Comparison of ENCODE assay signal across 1 cellular context in genomic region chr11:77821349-77821851, GRCh38.
A peak's percentile ranks its signal among the peaks of the same experiment; 100 is the strongest.
TF ChIP-seq lines count a peak whose summit lies in the region.

No MANE protein-coding gene starts in this region.

TF ChIP-seq in HepG2, 621 proteins besides CTCF, POLR2A, EP300 and RAD21 (continued from another document):
- TF ChIP-seq ZNF770 (CRISPR knock-in tag; IDR thresholded peaks at IDR 0.05), result 0 out of 2 replicates have a peak, but pooled peaks have one; percentile 13
- TF ChIP-seq, protein P1, sequence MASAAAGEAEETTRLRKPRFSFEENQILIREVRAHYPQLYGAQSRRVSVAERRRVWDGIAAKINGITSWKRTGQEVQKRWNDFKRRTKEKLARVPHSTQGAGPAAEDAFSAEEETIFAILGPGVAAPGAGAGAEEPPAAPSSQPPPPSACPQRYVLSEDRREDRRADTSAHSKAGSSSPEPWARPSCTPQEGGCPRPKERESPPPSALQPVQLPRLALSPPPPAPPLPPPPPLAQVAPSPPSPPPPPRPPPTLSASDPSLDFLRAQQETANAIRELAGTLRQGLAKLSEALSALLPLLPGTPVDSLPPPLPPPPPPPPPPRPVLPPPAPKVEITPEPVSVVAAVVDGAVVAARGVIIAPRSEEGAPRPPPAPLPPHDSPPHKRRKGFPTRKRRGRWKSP (CRISPR knock-in tag; IDR thresholded peaks at IDR 0.05), result peak; percentile 3; the same call in 1 of the 2 replicates
- TF ChIP-seq SIN3A (IDR thresholded peaks at IDR 0.05; ENCODE audit: borderline replicate concordance, low read depth, low read length), result peak; percentile 14; the same call in 1 of the 2 replicates
- TF ChIP-seq SMARCE1 (IDR thresholded peaks at IDR 0.05; ENCODE audit: borderline replicate concordance), result no peak
TF ChIP-seq in HepG2: peak in this region for 17.
